Comparison of ENCODE assay signal across 8 cellular contexts in genomic region chr2:160652236-160652635, GRCh38.
DNase-seq lines count a peak whose midpoint lies in the region; ATAC-seq, FAIRE-seq and TF ChIP-seq lines count a peak whose summit lies in the region.

No MANE protein-coding gene starts in this region.

- no peaks in the 10 kb centered on the region for H3K36me3 ChIP-seq in CD4-positive, CD25-positive, alpha-beta regulatory T cell (ENCODE audit: control insufficient read depth, insufficient read depth, low read length)

- DNase-seq in CD4-positive, CD25-positive, alpha-beta regulatory T cell = peak in 2 of 3 donors; percentile 38 to 87
- DNase-seq in KG1 (lab: John Stamatoyannopoulos, UW) (peak; percentile 22), activated T-cell treated with anti-CD3 and anti-CD28 coated beads for 24 hours (ENCODE audit: low read depth) (peak; percentile 54), inferior parietal cortex (ENCODE audit: extremely low spot score) (peak; percentile 10), GM13976 (ENCODE audit: low spot score) (no peak), AG20443 (ENCODE audit: low spot score) (no peak), GM12891 (ENCODE audit: insufficient read length, low spot score) (no peak)

- FAIRE-seq in GM12891 (lab: Jason Lieb, UNC) = no peak

- peak overlapping the region; percentile 10 for H3K4me3 ChIP-seq in CD4-positive, CD25-positive, alpha-beta regulatory T cell (ENCODE audit: low read depth, low read length)

- H3K27me3 Mint-ChIP-seq in CD4-positive, CD25-positive, alpha-beta regulatory T cell = peaks cover 16% of the 10 kb centered on the region
- H3K27me3 Mint-ChIP-seq in stimulated activated memory B cell treated with anti-CD40 and anti-IgM and Interleukin-4, amounts not matched to agents 10 μg/mL and 1 μg/mL and 100 μg/mL, for 72 hours = peaks cover 21% of the 10 kb centered on the region

- in situ Hi-C loops in GM13976 (cut with MboI; ENCODE audit: low sequenced_read_pairs, unreplicated experiment) = no loop called here

- ATAC-seq in CD4-positive, CD25-positive, alpha-beta regulatory T cell (ENCODE audit: low read depth in 2 of 2) = peak; percentile 92 to 93
- peak; percentile 59 for ATAC-seq in stimulated activated memory B cell treated with anti-CD40 and anti-IgM and Interleukin-4, amounts not matched to agents 10 μg/mL and 1 μg/mL and 100 μg/mL, for 72 hours

- H3K27ac ChIP-seq in CD4-positive, CD25-positive, alpha-beta regulatory T cell (ENCODE audit: insufficient read depth, low read length, poor library complexity, severe bottlenecking) = no peak overlapping the region

- peak overlapping the region in 2 of 4 donors; percentile 27 to 77 for H3K4me3 Mint-ChIP-seq in CD4-positive, CD25-positive, alpha-beta regulatory T cell
- H3K4me3 Mint-ChIP-seq in stimulated activated memory B cell treated with anti-CD40 and anti-IgM and Interleukin-4, amounts not matched to agents 10 μg/mL and 1 μg/mL and 100 μg/mL, for 72 hours = no peak overlapping the region

- H3K4me1 Mint-ChIP-seq in CD4-positive, CD25-positive, alpha-beta regulatory T cell = peaks cover 0 to 21% (median 12%) of the 10 kb centered on the region in 4 donors
- peaks cover 8% of the 10 kb centered on the region for H3K4me1 Mint-ChIP-seq in stimulated activated memory B cell treated with anti-CD40 and anti-IgM and Interleukin-4, amounts not matched to agents 10 μg/mL and 1 μg/mL and 100 μg/mL, for 72 hours

- TF ChIP-seq CTCF in GM13976 (IDR thresholded peaks at IDR 0.05; ENCODE audit: borderline replicate concordance, control extremely low read depth, extremely low read depth, insufficient read depth, missing control alignments) = no peak

- H3K4me1 ChIP-seq in CD4-positive, CD25-positive, alpha-beta regulatory T cell (ENCODE audit: control insufficient read depth, insufficient read depth, low read length, poor library complexity, severe bottlenecking) = peaks cover 8% of the 10 kb centered on the region

- peaks cover 0 to 1% (median 0%) of the 10 kb centered on the region in 7 donors for H3K9me3 Mint-ChIP-seq in CD4-positive, CD25-positive, alpha-beta regulatory T cell
- no peaks in the 10 kb centered on the region for H3K9me3 Mint-ChIP-seq in stimulated activated memory B cell treated with anti-CD40 and anti-IgM and Interleukin-4, amounts not matched to agents 10 μg/mL and 1 μg/mL and 100 μg/mL, for 72 hours

- peaks cover 6% of the 10 kb centered on the region for H3K27me3 ChIP-seq in CD4-positive, CD25-positive, alpha-beta regulatory T cell (ENCODE audit: control insufficient read depth, insufficient read depth, low read length)

- peak overlapping the region in 1 of 3 donors; percentile 72 for H3K27ac Mint-ChIP-seq in CD4-positive, CD25-positive, alpha-beta regulatory T cell
- H3K27ac Mint-ChIP-seq in stimulated activated memory B cell treated with anti-CD40 and anti-IgM and Interleukin-4, amounts not matched to agents 10 μg/mL and 1 μg/mL and 100 μg/mL, for 72 hours = no peak overlapping the region

- H3K36me3 Mint-ChIP-seq in CD4-positive, CD25-positive, alpha-beta regulatory T cell = no peaks in the 10 kb centered on the region
- no peaks in the 10 kb centered on the region for H3K36me3 Mint-ChIP-seq in stimulated activated memory B cell treated with anti-CD40 and anti-IgM and Interleukin-4, amounts not matched to agents 10 μg/mL and 1 μg/mL and 100 μg/mL, for 72 hours

- TF ChIP-seq POLR2A in GM12891 (IDR thresholded peaks at IDR 0.05; ENCODE audit: low read depth, low read length) = no peak

- H3K9me3 ChIP-seq in CD4-positive, CD25-positive, alpha-beta regulatory T cell (ENCODE audit: control insufficient read depth in 2 of 2, low read length in 2 of 2) = no peaks in the 10 kb centered on the region

TF ChIP-seq in GM12891, 5 proteins besides CTCF, POLR2A, EP300 and RAD21:
- no peak for TF ChIP-seq POU2F2 (IDR thresholded peaks at IDR 0.05; ENCODE audit: low read depth, low read length)
- no peak for TF ChIP-seq TAF1 (IDR thresholded peaks at IDR 0.05; ENCODE audit: low read depth, low read length)
- TF ChIP-seq POLR2AphosphoS5 (IDR thresholded peaks at IDR 0.05; ENCODE audit: low read depth, low read length) = no peak
- TF ChIP-seq SPI1 (IDR thresholded peaks at IDR 0.05; ENCODE audit: low read depth, low read length) = no peak
- no peak for TF ChIP-seq PAX5 (IDR thresholded peaks at IDR 0.05; ENCODE audit: insufficient read depth, low read length, severe bottlenecking)

Comparison
In these comparisons a context has a peak if more than half of its experiments do, and no peak if none do; other contexts are left out.
1. DNase-seq: peak in CD4-positive, CD25-positive, alpha-beta regulatory T cell (2 of 3), KG1 (single experiment), activated T-cell treated with anti-CD3 and anti-CD28 coated beads for 24 hours (single experiment) and inferior parietal cortex (single experiment); none in GM13976 (single experiment), AG20443 (single experiment) and GM12891 (single experiment).